Comparison of ENCODE assay signal across 8 cellular contexts in genomic region chr2:96638144-96639121, GRCh38. TPM values are rescaled to one million over a fixed set of nuclear protein-coding genes. Genes with fewer than 3 reads are reported as not detected.
DNase-seq lines count a peak whose midpoint lies in the region; ATAC-seq and TF ChIP-seq lines count a peak whose summit lies in the region.

Gene KANSL3 (minus strand): TSS chr2:96638312. CDS start chr2:96637135, 1,177 bp downstream.

- WGBS in right cardiac atrium = 7% methylated on average over 67 of the region's 67 CpGs

- H3K4me3 Mint-ChIP-seq in T-helper 2 cell treated with Interferon-gamma antibody and Interleukin-4, amounts not matched to agents 5 μg/mL and 100 μg/mL, for 36 hours = peak within 1 kb of the TSS; percentile 93

- H3K9me3 Mint-ChIP-seq in T-helper 2 cell treated with Interferon-gamma antibody and Interleukin-4, amounts not matched to agents 5 μg/mL and 100 μg/mL, for 36 hours = no peaks in the 10 kb centered on the region

- H3K36me3 ChIP-seq in ascending aorta = peaks cover 0 to 16% of the 10 kb centered on the region in 2 donors
- peaks cover 0 to 10% of the 10 kb centered on the region in 2 donors for H3K36me3 ChIP-seq in vagina

- H3K27me3 Mint-ChIP-seq in T-helper 2 cell treated with Interferon-gamma antibody and Interleukin-4, amounts not matched to agents 5 μg/mL and 100 μg/mL, for 36 hours (ENCODE audit: low read depth) = peaks cover 8% of the 10 kb centered on the region

- DNase-seq in NCI-H1930 (lab: John Stamatoyannopoulos, UW) = peak; percentile 82 to 95
- DNase-seq in T-helper 2 cell treated with Interferon-gamma antibody and Interleukin-4, amounts not matched to agents 5 μg/mL and 100 μg/mL, for 36 hours (ENCODE audit: low spot score) = peak; percentile 91
- peak; percentile 38 to 93 for DNase-seq in ascending aorta (ENCODE audit: low spot score in 2 of 2)
- peak; percentile 90 to 96 (median 95) for DNase-seq in right cardiac atrium
- DNase-seq in putamen (ENCODE audit: low spot score) = peak; percentile 91
- DNase-seq in vagina (ENCODE audit: extremely low spot score in 2 of 2) = peak in 1 of 2 donors; percentile 96

- peaks cover 4 to 21% of the 10 kb centered on the region in 2 donors for H3K4me1 ChIP-seq in ascending aorta
- H3K4me1 ChIP-seq in right cardiac atrium (ENCODE audit: control insufficient read depth, insufficient read depth, low read length) = peaks cover 6% of the 10 kb centered on the region
- peaks cover 35% of the 10 kb centered on the region for H3K4me1 ChIP-seq in vagina

- ATAC-seq in GM18498 (IDR thresholded peaks at IDR 0.05; ENCODE audit: unreplicated experiment) (peak; percentile 79), HG02938 (IDR thresholded peaks at IDR 0.05; ENCODE audit: unreplicated experiment) (peak; percentile 64), right cardiac atrium (peak; percentile 88 to 90)

- peak in 1 of 2 donors; percentile 99 for TF ChIP-seq POLR2A in vagina (IDR thresholded peaks at IDR 0.05)

- H3K36me3 Mint-ChIP-seq in T-helper 2 cell treated with Interferon-gamma antibody and Interleukin-4, amounts not matched to agents 5 μg/mL and 100 μg/mL, for 36 hours (ENCODE audit: low read depth) = peaks cover 25% of the 10 kb centered on the region

- peak within 1 kb of the TSS; percentile 95 to 99 for H3K27ac ChIP-seq in ascending aorta
- H3K27ac ChIP-seq in right cardiac atrium (ENCODE audit: low read length) = peak within 1 kb of the TSS; percentile 82
- H3K27ac ChIP-seq in vagina = peak within 1 kb of the TSS; percentile 92

- intact Hi-C loops in ascending aorta (cut with DNase I) = loop anchor here (1.0 to 10.0 kb wide), 6 partner anchors 27 to 374 kb away; partner anchors contain the start of genes CIAO1, CNNM3, CNNM4 and LMAN2L
- intact Hi-C loops in right cardiac atrium (cut with DNase I) = loop anchor here in 1 of 4 donors (10.0 kb wide), 1 partner anchor 126 kb away; the partner anchor contains the start of gene CNNM4
- intact Hi-C loops in vagina (cut with DNase I) = loop anchor here (10.0 kb wide), 4 partner anchors 96 to 216 kb away; partner anchors contain the start of genes ANKRD39, ARID5A and CNNM4

- H3K4me3 ChIP-seq in ascending aorta (peak within 1 kb of the TSS; percentile 85 to 89), right cardiac atrium (ENCODE audit: low read length) (peak within 1 kb of the TSS; percentile 72), vagina (peak within 1 kb of the TSS; percentile 70 to 82)

- H3K27me3 ChIP-seq in ascending aorta (no peaks in the 10 kb centered on the region), right cardiac atrium (ENCODE audit: control insufficient read depth, insufficient read depth) (no peaks in the 10 kb centered on the region), vagina (no peaks in the 10 kb centered on the region)

- TF ChIP-seq CTCF in ascending aorta (IDR thresholded peaks at IDR 0.05) (peak in 2 of 3 experiments; percentile 10 to 19), vagina (IDR thresholded peaks at IDR 0.05) (peak in 1 of 3 experiments; percentile 79)

- peaks cover 0 to 4% of the 10 kb centered on the region in 2 donors for H3K9me3 ChIP-seq in ascending aorta
- H3K9me3 ChIP-seq in right cardiac atrium (ENCODE audit: control insufficient read depth, low read length) = no peaks in the 10 kb centered on the region
- H3K9me3 ChIP-seq in vagina = no peaks in the 10 kb centered on the region

- H3K4me1 Mint-ChIP-seq in T-helper 2 cell treated with Interferon-gamma antibody and Interleukin-4, amounts not matched to agents 5 μg/mL and 100 μg/mL, for 36 hours (ENCODE audit: low read depth) = peaks cover 29% of the 10 kb centered on the region

- peak within 1 kb of the TSS; percentile 98 for H3K27ac Mint-ChIP-seq in T-helper 2 cell treated with Interferon-gamma antibody and Interleukin-4, amounts not matched to agents 5 μg/mL and 100 μg/mL, for 36 hours

RNA-seq across cellular contexts. Expression of gene KANSL3, which starts in this region (rescaled TPM):
- total RNA-seq in ascending aorta (56.1 TPM), right cardiac atrium (10 to 100 TPM; 33.9 to 40.9 (median 34.8) TPM), vagina (41.7 TPM)
- 14.5 TPM for polyA plus RNA-seq in right cardiac atrium
